In genomic region chr21:40120944-40121575, GRCh38 we compare ENCODE assay signal across 9 cellular contexts.
DNase-seq lines count a peak whose midpoint lies in the region; ATAC-seq and TF ChIP-seq lines count a peak whose summit lies in the region.
"Had no signal": no experiment of that assay in that cellular context is flagged by ENCODE, and none has a peak within 500 bp of the region (broad histone marks: within the 10 kb centered on the region; RNA-seq: fewer than 3 reads in every experiment).

No MANE protein-coding gene starts in this region.

- DNase-seq in COLO829 (ENCODE audit: low spot score): peak; percentile 29
- peak; percentile 42 to 43 for DNase-seq in Kasumi-1 (lab: John Stamatoyannopoulos, UW)
- no peak for DNase-seq in WTC11 (ENCODE audit: low spot score)
- DNase-seq in right lobe of liver: no peak
- DNase-seq in EL: no peak
- DNase-seq in NCI-H187 (lab: John Stamatoyannopoulos, UW): no peak

- no peaks in the 10 kb centered on the region for H3K9me3 ChIP-seq in right lobe of liver

- 16% methylated on average over 4 of the region's 4 CpGs for WGBS in right lobe of liver (ENCODE audit: insufficient coverage, low coverage, low lambda C conversion rate, missing lambda C conversion rate)

- no peaks in the 10 kb centered on the region for H3K4me1 ChIP-seq in right lobe of liver

- TF ChIP-seq CTCF in WTC11 (IDR thresholded peaks at IDR 0.05): peak; percentile 79
- peak; percentile 48 to 71 (median 60) for TF ChIP-seq CTCF in right lobe of liver (IDR thresholded peaks at IDR 0.05)

- no peak overlapping the region for H3K27ac Mint-ChIP-seq in WTC11
- H3K27ac Mint-ChIP-seq: stimulated activated naive CD8-positive, alpha-beta T cell treated with anti-CD3 and anti-CD28 coated beads, Interleukin-15, Interleukin-2, amounts not matched to agents 100 ng/mL and 50 ng/mL, for 24 hours had no signal

- H3K36me3 Mint-ChIP-seq in WTC11: no peaks in the 10 kb centered on the region

- no peak overlapping the region for H3K4me3 ChIP-seq in right lobe of liver

- no peak overlapping the region for H3K27ac ChIP-seq in right lobe of liver

- TF ChIP-seq POLR2A in right lobe of liver (IDR thresholded peaks at IDR 0.05): no peak

- H3K9me3 Mint-ChIP-seq in WTC11: peaks cover 18% of the 10 kb centered on the region

- intact Hi-C loops in right lobe of liver (cut with DNase I): no loop called here

- H3K27me3 Mint-ChIP-seq in WTC11 (ENCODE audit: low read depth): no peaks in the 10 kb centered on the region; the same call in 1 of the 2 replicates
- H3K27me3 Mint-ChIP-seq: stimulated activated naive CD8-positive, alpha-beta T cell treated with anti-CD3 and anti-CD28 coated beads, Interleukin-15, Interleukin-2, amounts not matched to agents 100 ng/mL and 50 ng/mL, for 24 hours had no signal

- no peaks in the 10 kb centered on the region for H3K4me1 Mint-ChIP-seq in WTC11

- CTCF ChIA-PET in WTC11 (lab: Charles Lee): interaction anchor here (0.6 to 5.2 kb wide), 22 partner anchors 13 to 408 kb away, joined by 3 to 63 read pairs (median 3); partner anchors contain the start of gene PCP4

- ATAC-seq in WTC11: no peak
- ATAC-seq in right lobe of liver: no peak
- ATAC-seq in GM18867 (IDR thresholded peaks at IDR 0.05; ENCODE audit: unreplicated experiment): no peak
- ATAC-seq in GM18498 (IDR thresholded peaks at IDR 0.05; ENCODE audit: unreplicated experiment): no peak

- no peaks in the 10 kb centered on the region for H3K36me3 ChIP-seq in right lobe of liver

- POLR2A ChIA-PET in WTC11 (lab: Charles Lee): no interaction called here

- no peaks in the 10 kb centered on the region for H3K27me3 ChIP-seq in right lobe of liver

- no peak overlapping the region for H3K4me3 Mint-ChIP-seq in WTC11
- H3K4me3 Mint-ChIP-seq: stimulated activated naive CD8-positive, alpha-beta T cell treated with anti-CD3 and anti-CD28 coated beads, Interleukin-15, Interleukin-2, amounts not matched to agents 100 ng/mL and 50 ng/mL, for 24 hours had no signal

TF ChIP-seq in WTC11, 78 proteins besides CTCF, POLR2A, EP300 and RAD21:
- TF ChIP-seq OVOL2 (CRISPR knock-in tag; IDR thresholded peaks at IDR 0.05; ENCODE audit: borderline replicate concordance) (no peak), GABPB1 (CRISPR knock-in tag; IDR thresholded peaks at IDR 0.05) (no peak), FOXJ3 (CRISPR knock-in tag; IDR thresholded peaks at IDR 0.05; ENCODE audit: borderline replicate concordance) (no peak), ETV6 (CRISPR knock-in tag; IDR thresholded peaks at IDR 0.05) (no peak)

Comparison
In these comparisons a context has a peak if more than half of its experiments do, and no peak if none do; other contexts are left out.
1. DNase-seq: peak in COLO829 (single experiment) and Kasumi-1 (2 of 2); none in WTC11 (single experiment), right lobe of liver (0 of 3), EL (single experiment) and NCI-H187 (0 of 2).